Comparison of ENCODE assay signal across 1 cellular context in genomic region chr19:12955996-12956395, GRCh38.
A peak's percentile ranks its signal among the peaks of the same experiment; 100 is the strongest.
TF ChIP-seq lines count a peak whose summit lies in the region.

No MANE protein-coding gene starts in this region.

TF ChIP-seq in GM12878, 131 proteins besides CTCF, POLR2A, EP300 and RAD21:
- TF ChIP-seq MLLT1 (IDR thresholded peaks at IDR 0.05), result no peak
- no peak for TF ChIP-seq MYB (IDR thresholded peaks at IDR 0.05; ENCODE audit: borderline replicate concordance, low read depth, low read length)
- TF ChIP-seq ZNF207 (IDR thresholded peaks at IDR 0.05; ENCODE audit: borderline replicate concordance), result no peak
- TF ChIP-seq MTA2 (IDR thresholded peaks at IDR 0.05; ENCODE audit: low read depth), result no peak
- TF ChIP-seq ESRRA (IDR thresholded peaks at IDR 0.05; ENCODE audit: low read length), result no peak
- no peak for TF ChIP-seq BACH1 (IDR thresholded peaks at IDR 0.05; ENCODE audit: borderline replicate concordance)
- no peak for TF ChIP-seq TARDBP (IDR thresholded peaks at IDR 0.05; ENCODE audit: borderline replicate concordance)
- TF ChIP-seq FOXM1 (IDR thresholded peaks at IDR 0.05; ENCODE audit: low read depth, low read length), result no peak
- TF ChIP-seq SMARCA5 (IDR thresholded peaks at IDR 0.05), result no peak
- TF ChIP-seq NBN (IDR thresholded peaks at IDR 0.05), result no peak
- TF ChIP-seq ZBTB40 (IDR thresholded peaks at IDR 0.05; ENCODE audit: borderline replicate concordance), result no peak
- no peak for TF ChIP-seq DPF2 (IDR thresholded peaks at IDR 0.05)
- TF ChIP-seq BHLHE40 (IDR thresholded peaks at IDR 0.05; ENCODE audit: borderline replicate concordance in 1 of 2, low read depth in 2 of 2, low read length in 1 of 2), result no peak
- TF ChIP-seq CBX3 (IDR thresholded peaks at IDR 0.05; ENCODE audit: borderline replicate concordance, low read depth), result no peak
- TF ChIP-seq NR2C1 (IDR thresholded peaks at IDR 0.05), result no peak
- no peak for TF ChIP-seq GABPA (IDR thresholded peaks at IDR 0.05; ENCODE audit: low read depth)
- TF ChIP-seq NR2F1 (conservative IDR thresholded peaks at IDR 0.05), result 0 out of 2 replicates have a peak, but pooled peaks have one; percentile 10
- 0 out of 2 replicates have a peak, but pooled peaks have one; percentile 10 for TF ChIP-seq SMAD5 (IDR thresholded peaks at IDR 0.05; ENCODE audit: low read depth)
